In the genomic region with DNA sequence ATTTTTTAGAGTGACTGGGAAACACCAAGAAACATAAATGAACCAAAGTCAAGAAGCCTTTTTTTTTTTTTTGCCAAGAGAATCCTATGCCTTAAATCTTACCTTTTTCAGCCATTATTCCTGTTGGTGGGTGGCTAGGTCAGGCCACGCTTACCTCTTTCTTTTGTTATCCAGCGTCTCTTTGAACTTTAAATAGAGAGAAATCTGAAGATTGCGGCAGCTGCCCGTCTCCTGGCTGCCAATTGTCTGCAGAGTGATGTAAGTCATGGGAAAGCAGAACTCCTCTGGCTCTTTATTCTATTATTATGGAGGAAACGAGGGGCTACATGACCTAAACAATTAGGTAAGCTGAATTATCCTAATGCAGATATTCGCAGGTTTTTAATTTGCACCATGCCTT, we compare ENCODE assay signal across 1 cellular context.
TF ChIP-seq lines count a peak whose summit lies in the region.

A gene (minus strand): TSS at position 166 of the 400 bp plus-strand sequence.

TF ChIP-seq in GM23338, 12 proteins besides CTCF, POLR2A, EP300 and RAD21 (continued from another document):
- TF ChIP-seq, protein P1, sequence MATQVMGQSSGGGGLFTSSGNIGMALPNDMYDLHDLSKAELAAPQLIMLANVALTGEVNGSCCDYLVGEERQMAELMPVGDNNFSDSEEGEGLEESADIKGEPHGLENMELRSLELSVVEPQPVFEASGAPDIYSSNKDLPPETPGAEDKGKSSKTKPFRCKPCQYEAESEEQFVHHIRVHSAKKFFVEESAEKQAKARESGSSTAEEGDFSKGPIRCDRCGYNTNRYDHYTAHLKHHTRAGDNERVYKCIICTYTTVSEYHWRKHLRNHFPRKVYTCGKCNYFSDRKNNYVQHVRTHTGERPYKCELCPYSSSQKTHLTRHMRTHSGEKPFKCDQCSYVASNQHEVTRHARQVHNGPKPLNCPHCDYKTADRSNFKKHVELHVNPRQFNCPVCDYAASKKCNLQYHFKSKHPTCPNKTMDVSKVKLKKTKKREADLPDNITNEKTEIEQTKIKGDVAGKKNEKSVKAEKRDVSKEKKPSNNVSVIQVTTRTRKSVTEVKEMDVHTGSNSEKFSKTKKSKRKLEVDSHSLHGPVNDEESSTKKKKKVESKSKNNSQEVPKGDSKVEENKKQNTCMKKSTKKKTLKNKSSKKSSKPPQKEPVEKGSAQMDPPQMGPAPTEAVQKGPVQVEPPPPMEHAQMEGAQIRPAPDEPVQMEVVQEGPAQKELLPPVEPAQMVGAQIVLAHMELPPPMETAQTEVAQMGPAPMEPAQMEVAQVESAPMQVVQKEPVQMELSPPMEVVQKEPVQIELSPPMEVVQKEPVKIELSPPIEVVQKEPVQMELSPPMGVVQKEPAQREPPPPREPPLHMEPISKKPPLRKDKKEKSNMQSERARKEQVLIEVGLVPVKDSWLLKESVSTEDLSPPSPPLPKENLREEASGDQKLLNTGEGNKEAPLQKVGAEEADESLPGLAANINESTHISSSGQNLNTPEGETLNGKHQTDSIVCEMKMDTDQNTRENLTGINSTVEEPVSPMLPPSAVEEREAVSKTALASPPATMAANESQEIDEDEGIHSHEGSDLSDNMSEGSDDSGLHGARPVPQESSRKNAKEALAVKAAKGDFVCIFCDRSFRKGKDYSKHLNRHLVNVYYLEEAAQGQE (IDR thresholded peaks at IDR 0.05; ENCODE audit: unreplicated experiment): no peak
- no peak for TF ChIP-seq CREB1 (CRISPR knock-in tag; IDR thresholded peaks at IDR 0.05; ENCODE audit: low read depth)
- TF ChIP-seq EZH2 (IDR thresholded peaks at IDR 0.05; ENCODE audit: low read depth, unreplicated experiment): no peak
- no peak for TF ChIP-seq POLR2AphosphoS5 (IDR thresholded peaks at IDR 0.05; ENCODE audit: low read depth)
- TF ChIP-seq, protein P2, sequence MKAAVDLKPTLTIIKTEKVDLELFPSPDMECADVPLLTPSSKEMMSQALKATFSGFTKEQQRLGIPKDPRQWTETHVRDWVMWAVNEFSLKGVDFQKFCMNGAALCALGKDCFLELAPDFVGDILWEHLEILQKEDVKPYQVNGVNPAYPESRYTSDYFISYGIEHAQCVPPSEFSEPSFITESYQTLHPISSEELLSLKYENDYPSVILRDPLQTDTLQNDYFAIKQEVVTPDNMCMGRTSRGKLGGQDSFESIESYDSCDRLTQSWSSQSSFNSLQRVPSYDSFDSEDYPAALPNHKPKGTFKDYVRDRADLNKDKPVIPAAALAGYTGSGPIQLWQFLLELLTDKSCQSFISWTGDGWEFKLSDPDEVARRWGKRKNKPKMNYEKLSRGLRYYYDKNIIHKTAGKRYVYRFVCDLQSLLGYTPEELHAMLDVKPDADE (IDR thresholded peaks at IDR 0.05): no peak
